1 cellular context compared by ENCODE assay signal in genomic region chr17:49677933-49678847, GRCh38.
TF ChIP-seq lines count a peak whose summit lies in the region.

Gene SPOP, minus strand, starts transcription at chr17:49678097. Its CDS starts 55,287 bp downstream, at chr17:49622810.

TF ChIP-seq in HepG2, 621 proteins besides CTCF, POLR2A, EP300 and RAD21 (continued from another document and continues in another):
- TF ChIP-seq ZNF704 (CRISPR knock-in tag; IDR thresholded peaks at IDR 0.05; ENCODE audit: borderline replicate concordance) (peak; percentile 99), ZNF670 (CRISPR knock-in tag; IDR thresholded peaks at IDR 0.05; ENCODE audit: borderline replicate concordance) (peak; percentile 98; the same call in 1 of the 2 replicates), ATF7 (IDR thresholded peaks at IDR 0.05) (peak; percentile 79), ATF7 (CRISPR knock-in tag; IDR thresholded peaks at IDR 0.05) (peak; percentile 74), SP140L (CRISPR knock-in tag; IDR thresholded peaks at IDR 0.05; ENCODE audit: borderline replicate concordance) (peak; percentile 99), ATF6 (CRISPR knock-in tag; conservative IDR thresholded peaks at IDR 0.05) (no peak), RCOR2 (CRISPR knock-in tag; IDR thresholded peaks at IDR 0.05) (peak; percentile 88), MTA1 (CRISPR knock-in tag; IDR thresholded peaks at IDR 0.05; ENCODE audit: borderline replicate concordance) (peak; percentile 62; the same call in 1 of the 2 replicates), ZNF691 (CRISPR knock-in tag; IDR thresholded peaks at IDR 0.05; ENCODE audit: borderline replicate concordance, low read depth) (0 out of 2 replicates have a peak, but pooled peaks have one; percentile 30), ZNF749 (CRISPR knock-in tag; IDR thresholded peaks at IDR 0.05; ENCODE audit: borderline replicate concordance) (peak; percentile 99; the same call in 1 of the 2 replicates), ZNF564 (CRISPR knock-in tag; IDR thresholded peaks at IDR 0.05) (peak; percentile 94; the same call in 1 of the 2 replicates), AFF4 (CRISPR knock-in tag; IDR thresholded peaks at IDR 0.05) (0 out of 2 replicates have a peak, but pooled peaks have one; percentile 60), AGO2 (optimal IDR thresholded peaks at IDR 0.05; ENCODE audit: low read depth, low read length) (peak; percentile 10), ZFP90 (CRISPR knock-in tag; IDR thresholded peaks at IDR 0.05; ENCODE audit: borderline replicate concordance) (peak; percentile 99), MBNL3 (CRISPR knock-in tag; conservative IDR thresholded peaks at IDR 0.05) (no peak), ZNF431 (CRISPR knock-in tag; IDR thresholded peaks at IDR 0.05; ENCODE audit: borderline replicate concordance, low read depth) (peak; percentile 95; the same call in 1 of the 2 replicates), SNAPC5 (CRISPR knock-in tag; IDR thresholded peaks at IDR 0.05; ENCODE audit: borderline replicate concordance) (peak; percentile 98), ESRRA (CRISPR knock-in tag; IDR thresholded peaks at IDR 0.05; ENCODE audit: low read depth) (peak; percentile 79; the same call in 1 of the 2 replicates), ARNT2 (CRISPR knock-in tag; IDR thresholded peaks at IDR 0.05; ENCODE audit: low read depth) (peak; percentile 95), TCF7L2 (IDR thresholded peaks at IDR 0.05; ENCODE audit: low read depth, low read length) (no peak), HNF4G (IDR thresholded peaks at IDR 0.05; ENCODE audit: borderline replicate concordance, low read depth, low read length) (no peak), HNF4G (CRISPR knock-in tag; IDR thresholded peaks at IDR 0.05; ENCODE audit: borderline replicate concordance, low read depth) (peak; percentile 51; the same call in 1 of the 2 replicates), CREM (IDR thresholded peaks at IDR 0.05) (peak; percentile 86), CREM (CRISPR knock-in tag; IDR thresholded peaks at IDR 0.05) (no peak), ZNF281 (CRISPR knock-in tag; IDR thresholded peaks at IDR 0.05; ENCODE audit: borderline replicate concordance) (peak; percentile 56; the same call in 1 of the 2 replicates), MAX (IDR thresholded peaks at IDR 0.05) (peak; percentile 100), ZNF816 (CRISPR knock-in tag; IDR thresholded peaks at IDR 0.05; ENCODE audit: borderline replicate concordance) (peak; percentile 98), FOXA3 (CRISPR knock-in tag; IDR thresholded peaks at IDR 0.05) (peak; percentile 88), MXI1 (IDR thresholded peaks at IDR 0.05; ENCODE audit: borderline replicate concordance, low read depth, low read length) (peak; percentile 80; the same call in 2 of the 3 replicates), ZMAT3 (CRISPR knock-in tag; conservative IDR thresholded peaks at IDR 0.05) (peak; percentile 99), GRHL1 (CRISPR knock-in tag; conservative IDR thresholded peaks at IDR 0.05) (no peak; the same call in 1 of the 2 replicates), ZNF337 (CRISPR knock-in tag; IDR thresholded peaks at IDR 0.05; ENCODE audit: borderline replicate concordance, low read depth) (peak; percentile 98), ZBTB7B (CRISPR knock-in tag; IDR thresholded peaks at IDR 0.05) (peak; percentile 95), RXRA (CRISPR knock-in tag; IDR thresholded peaks at IDR 0.05) (peak; percentile 73), ZNF577 (CRISPR knock-in tag; IDR thresholded peaks at IDR 0.05; ENCODE audit: borderline replicate concordance, low read depth) (no peak), CHD4 (IDR thresholded peaks at IDR 0.05; ENCODE audit: borderline replicate concordance, low read length) (no peak; the same call in 1 of the 2 replicates), PHF20 (CRISPR knock-in tag; IDR thresholded peaks at IDR 0.05) (peak; percentile 62; the same call in 1 of the 2 replicates), NFKBIZ (CRISPR knock-in tag; IDR thresholded peaks at IDR 0.05) (peak; percentile 86), ZNF441 (CRISPR knock-in tag; IDR thresholded peaks at IDR 0.05; ENCODE audit: borderline replicate concordance) (peak; percentile 96), BRD4 (CRISPR knock-in tag; IDR thresholded peaks at IDR 0.05) (peak; percentile 78; the same call in 1 of the 2 replicates), HNF1A (IDR thresholded peaks at IDR 0.05; ENCODE audit: low read depth) (no peak; the same call in none of the 2 replicates), HNF1A (CRISPR knock-in tag; IDR thresholded peaks at IDR 0.05; ENCODE audit: borderline replicate concordance) (peak; percentile 82), NFE2L1 (CRISPR knock-in tag; IDR thresholded peaks at IDR 0.05; ENCODE audit: borderline replicate concordance) (peak; percentile 86; the same call in 1 of the 2 replicates), SIN3A (IDR thresholded peaks at IDR 0.05; ENCODE audit: borderline replicate concordance, low read depth, low read length) (peak; percentile 80; the same call in 1 of the 2 replicates), HDAC2 (CRISPR knock-in tag; IDR thresholded peaks at IDR 0.05) (peak; percentile 95), MLX (CRISPR knock-in tag; IDR thresholded peaks at IDR 0.05) (peak; percentile 78)
